8 cellular contexts compared by ENCODE assay signal in genomic region chr20:6122873-6123649, GRCh38. TPM values are rescaled to one million over a fixed set of nuclear protein-coding genes. Genes with fewer than 3 reads are reported as not detected.
DNase-seq lines count a peak whose midpoint lies in the region; ATAC-seq, FAIRE-seq and TF ChIP-seq lines count a peak whose summit lies in the region.

FERMT1 (minus strand) TSS chr20:6123030; CDS start chr20:6119554, 3,476 bp downstream.

- no peaks in the 10 kb centered on the region for H3K9me3 Mint-ChIP-seq in activated T-cell treated with anti-CD3 and anti-CD28 coated beads, Interleukin-2, amount 50 U/mL, for 4 hours

- H3K4me3 ChIP-seq in GM12865 (ENCODE audit: low read depth, low read length), result peak within 1 kb of the TSS; percentile 40

- peaks cover 6% of the 10 kb centered on the region for H3K4me1 Mint-ChIP-seq in activated T-cell treated with anti-CD3 and anti-CD28 coated beads, Interleukin-2, amount 50 U/mL, for 4 hours (ENCODE audit: low read depth)

- peak within 1 kb of the TSS; percentile 21 for H3K4me3 Mint-ChIP-seq in activated T-cell treated with anti-CD3 and anti-CD28 coated beads, Interleukin-2, amount 50 U/mL, for 4 hours

- ATAC-seq in HG02678 (IDR thresholded peaks at IDR 0.05; ENCODE audit: unreplicated experiment), result peak; percentile 82
- ATAC-seq in activated T-cell treated with anti-CD3 and anti-CD28 coated beads, Interleukin-2, amount 50 U/mL, for 4 hours, result peak; percentile 85
- no peak for ATAC-seq in HG03439 (IDR thresholded peaks at IDR 0.05; ENCODE audit: unreplicated experiment)

- no peak for TF ChIP-seq CTCF in GM12865 (IDR thresholded peaks at IDR 0.05; ENCODE audit: insufficient read depth, low read depth, low read length, missing control alignments)

- DNase-seq in GM12865 (ENCODE audit: low read depth) (peak; percentile 54), NCI-H2227 (lab: John Stamatoyannopoulos, UW; ENCODE audit: unreplicated experiment) (peak; percentile 34), frontal cortex (ENCODE audit: low spot score in 2 of 2) (peak; percentile 33 to 42), nucleus accumbens (lab: John Stamatoyannopoulos, UW) (peak in 40 of 56 donors; percentile 10 to 77 (median 29)), DMS79 treated with DMSO at 0.1 percent for 48 hours (lab: John Stamatoyannopoulos, UW) (no peak)
- DNase-seq in activated T-cell treated with anti-CD3 and anti-CD28 coated beads, Interleukin-2, amount 50 U/mL, for 4 hours, result no peak

- no peak for FAIRE-seq in frontal cortex (lab: Jason Lieb, UNC)

- no peaks in the 10 kb centered on the region for H3K36me3 Mint-ChIP-seq in activated T-cell treated with anti-CD3 and anti-CD28 coated beads, Interleukin-2, amount 50 U/mL, for 4 hours (ENCODE audit: insufficient read depth)

- H3K27me3 Mint-ChIP-seq in activated T-cell treated with anti-CD3 and anti-CD28 coated beads, Interleukin-2, amount 50 U/mL, for 4 hours (ENCODE audit: low read depth), result peaks cover 53% of the 10 kb centered on the region

RNA-seq across cellular contexts. Expression of gene FERMT1, which starts in this region (rescaled TPM):
- total RNA-seq in activated T-cell treated with anti-CD3 and anti-CD28 coated beads, Interleukin-2, amount 50 U/mL, for 4 hours, result under 1 TPM; 0.08 to 0.51 (median 0.27) TPM
- 1.2 TPM for total RNA-seq in frontal cortex

Comparison
In these comparisons a context has a peak if more than half of its experiments do, and no peak if none do; other contexts are left out.
1. Peak in ATAC-seq in activated T-cell treated with anti-CD3 and anti-CD28 coated beads, Interleukin-2, amount 50 U/mL, for 4 hours; RNA of the gene not detected or under 1 TPM.
2. DNase-seq: peak in GM12865 (single experiment), NCI-H2227 (single experiment), frontal cortex (2 of 2) and nucleus accumbens (40 of 56); none in activated T-cell treated with anti-CD3 and anti-CD28 coated beads, Interleukin-2, amount 50 U/mL, for 4 hours (single experiment) and DMS79 treated with DMSO at 0.1 percent for 48 hours (single experiment).